13 cellular contexts compared by ENCODE assay signal in genomic region chr5:119476341-119476740, GRCh38.
"Had no signal": no experiment of that assay in that cellular context is flagged by ENCODE, and none has a peak within 500 bp of the region (broad histone marks: within the 10 kb centered on the region; RNA-seq: fewer than 3 reads in every experiment).

No MANE protein-coding gene starts in this region.

- ATAC-seq: activated naive CD4-positive, alpha-beta T cell treated with anti-CD3 and anti-CD28 coated beads, Interleukin-2, amount 50 U/mL, for 72 hours; activated T-cell treated with anti-CD3 and anti-CD28 coated beads, Interleukin-2, amount 50 U/mL, for 4 hours; gastrocnemius medialis; lower lobe of right lung; stimulated activated naive CD8-positive, alpha-beta T cell treated with anti-CD3 and anti-CD28 coated beads, Interleukin-15, Interleukin-2, amounts not matched to agents 100 U/mL and 50 U/mL, for 24 hours had no signal

- DNase-seq: activated CD4-positive, alpha-beta T cell treated with anti-CD3 and anti-CD28 coated beads, Interleukin-2, amount 50 U/mL, for 48 hours; activated CD4-positive, CD25-positive, alpha-beta regulatory T cell treated with anti-CD3 and anti-CD28 coated beads, Interleukin-2, amount 50 U/mL, for 72 hours; activated effector memory CD4-positive, alpha-beta T cell treated with anti-CD3 and anti-CD28 coated beads, Interleukin-2, amount 50 U/mL, for 16 hours; activated T-cell treated with anti-CD3 and anti-CD28 coated beads, Interleukin-2, amount 50 U/mL, for 4 hours; esophagus squamous epithelium; gastrocnemius medialis; lower lobe of right lung; ovary; stimulated activated CD4-positive, alpha-beta T cell treated with anti-CD3 and anti-CD28 coated beads, Interleukin-4, amount 100 ng/mL, for 1 hour; stimulated activated CD8-positive, alpha-beta memory T cell treated with anti-CD3 and anti-CD28 coated beads, Interleukin-4, amount 100 ng/mL, for 48 hours; stimulated activated naive CD8-positive, alpha-beta T cell treated with anti-CD3 and anti-CD28 coated beads, Interleukin-15, Interleukin-2, amounts not matched to agents 100 U/mL and 50 U/mL, for 24 hours had no signal

- H3K27me3 ChIP-seq: esophagus squamous epithelium, gastrocnemius medialis, ovary had no signal

- H3K27ac Mint-ChIP-seq: activated naive CD4-positive, alpha-beta T cell treated with anti-CD3 and anti-CD28 coated beads, Interleukin-2, amount 50 U/mL, for 72 hours; nephron had no signal

- H3K36me3 ChIP-seq: ovary had no signal

- H3K4me3 Mint-ChIP-seq: activated T-cell treated with anti-CD3 and anti-CD28 coated beads, Interleukin-2, amount 50 U/mL, for 4 hours; nephron had no signal

- H3K9me3 ChIP-seq: esophagus squamous epithelium, gastrocnemius medialis, lower lobe of right lung, ovary had no signal

- H3K27ac ChIP-seq: esophagus squamous epithelium, gastrocnemius medialis, lower lobe of right lung, ovary had no signal

- H3K4me3 ChIP-seq: esophagus squamous epithelium, gastrocnemius medialis, lower lobe of right lung, ovary had no signal

- H3K4me1 ChIP-seq: esophagus squamous epithelium, gastrocnemius medialis, lower lobe of right lung had no signal
